Comparison of ENCODE assay signal across 19 cellular contexts in genomic region chr11:64629796-64630562, GRCh38. TPM values are rescaled to one million over a fixed set of nuclear protein-coding genes. Genes with fewer than 3 reads are reported as not detected.
DNase-seq lines count a peak whose midpoint lies in the region; ATAC-seq and TF ChIP-seq lines count a peak whose summit lies in the region.
"Had no signal": no experiment of that assay in that cellular context is flagged by ENCODE, and none has a peak within 500 bp of the region (broad histone marks: within the 10 kb centered on the region; RNA-seq: fewer than 3 reads in every experiment).

No MANE protein-coding gene starts in this region.

- peaks cover 11% of the 10 kb centered on the region for H3K4me1 Mint-ChIP-seq in stimulated activated naive CD8-positive, alpha-beta T cell treated with anti-CD3 and anti-CD28 coated beads, Interleukin-15, amount 100 ng/mL, for 72 hours
- H3K4me1 Mint-ChIP-seq in CD14-positive monocyte = peaks cover 35% of the 10 kb centered on the region

- H3K79me2 ChIP-seq in HCT116 (ENCODE audit: insufficient read depth, low read length) = no peaks in the 10 kb centered on the region
- no peaks in the 10 kb centered on the region for H3K79me2 ChIP-seq in hepatocyte

- TF ChIP-seq POLR2A in HCT116 (IDR thresholded peaks at IDR 0.05; ENCODE audit: borderline replicate concordance, extremely low read depth, insufficient read depth, insufficient read length) = no peak
- TF ChIP-seq POLR2A in sigmoid colon (IDR thresholded peaks at IDR 0.05) = no peak

- H3K9me2 ChIP-seq in HCT116 (ENCODE audit: insufficient read depth) (no peaks in the 10 kb centered on the region), hepatocyte (replicated peaks; ENCODE audit: insufficient read depth) (no peaks in the 10 kb centered on the region)

- no peak for TF ChIP-seq EP300 in sigmoid colon (IDR thresholded peaks at IDR 0.05)

- no peak overlapping the region for H3K9ac ChIP-seq in HCT116 (ENCODE audit: low read length)

- no peaks in the 10 kb centered on the region for H3K9me3 Mint-ChIP-seq in stimulated activated naive CD8-positive, alpha-beta T cell treated with anti-CD3 and anti-CD28 coated beads, Interleukin-15, amount 100 ng/mL, for 72 hours
- H3K9me3 Mint-ChIP-seq in CD14-positive monocyte = peaks cover 0 to 3% (median 0%) of the 10 kb centered on the region in 7 donors
- H3K9me3 Mint-ChIP-seq: activated T-cell treated with anti-CD3 and anti-CD28 coated beads, Interleukin-2, amount 50 U/mL, for 72 hours; CD4-positive, alpha-beta T cell; naive B cell had no signal

- H3K27me3 ChIP-seq in HCT116 (ENCODE audit: insufficient read depth, low read length) (no peaks in the 10 kb centered on the region), hepatocyte (peaks cover 13% of the 10 kb centered on the region), sigmoid colon (no peaks in the 10 kb centered on the region)
- H3K27me3 ChIP-seq: right lobe of liver had no signal

- RAD21 ChIA-PET in HCT116 (lab: Charles Lee; ENCODE audit: low non-redundant PET in 1 of 2, low total read pairs in 2 of 2, uncharacterized antibody in 2 of 2, unreplicated experiment in 2 of 2) = interaction anchor here (0.7 to 0.9 kb wide), 2 partner anchors 180 to 273 kb away, joined by 3 to 6 read pairs; no protein-coding TSS in a partner anchor

- TF ChIP-seq RAD21 in HCT116 (IDR thresholded peaks at IDR 0.05; ENCODE audit: low read depth) = no peak; the same call in 1 of the 2 replicates

- peaks cover 10% of the 10 kb centered on the region for H3K27me3 Mint-ChIP-seq in stimulated activated naive CD8-positive, alpha-beta T cell treated with anti-CD3 and anti-CD28 coated beads, Interleukin-15, amount 100 ng/mL, for 72 hours
- peaks cover 3 to 11% (median 5%) of the 10 kb centered on the region in 3 donors for H3K27me3 Mint-ChIP-seq in CD14-positive monocyte (ENCODE audit: low read depth in 3 of 3)

- no peaks in the 10 kb centered on the region for H3K36me3 Mint-ChIP-seq in CD14-positive monocyte
- H3K36me3 Mint-ChIP-seq: naive B cell had no signal

- DNase-seq in HCT116 (ENCODE audit: low read depth, low spot score) (peak; percentile 77), SK-MEL-5 (ENCODE audit: low read depth, low spot score) (peak; percentile 37), hepatocyte (ENCODE audit: low spot score) (peak; percentile 45), sigmoid colon (peak; percentile 91), retina (no peak), CD14-positive monocyte (ENCODE audit: low spot score) (no peak)
- no peak for DNase-seq in stimulated activated naive CD8-positive, alpha-beta T cell treated with anti-CD3 and anti-CD28 coated beads, Interleukin-15, amount 100 ng/mL, for 72 hours
- DNase-seq: activated CD4-positive, alpha-beta T cell treated with anti-CD3 and anti-CD28 coated beads for 4 hours; activated T-cell treated with anti-CD3 and anti-CD28 coated beads, Interleukin-2, amount 50 U/mL, for 72 hours; CD4-positive, alpha-beta T cell; kidney glomerular epithelial cell; MM.1S; naive B cell; PC-3; right lobe of liver; stimulated activated naive CD8-positive, alpha-beta T cell treated with anti-CD3 and anti-CD28 coated beads, Interleukin-15, Interleukin-2, amounts not matched to agents 100 U/mL and 50 U/mL, for 24 hours had no signal

- 51% methylated on average over 32 of the region's 56 CpGs for WGBS in hepatocyte (ENCODE audit: low lambda C conversion rate, missing lambda C conversion rate)
- WGBS in sigmoid colon, 2 donors = 72 to 86% methylated on average over 56 of the region's 56 CpGs

- H4K20me1 ChIP-seq in HCT116 (ENCODE audit: insufficient read depth) (no peaks in the 10 kb centered on the region), hepatocyte (ENCODE audit: insufficient read depth, poor library complexity, severe bottlenecking) (no peaks in the 10 kb centered on the region)

- TF ChIP-seq CTCF in HCT116 (IDR thresholded peaks at IDR 0.05 in 2 of 3, conservative IDR thresholded peaks at IDR 0.05 in 1 of 3; ENCODE audit: borderline replicate concordance in 1 of 3, insufficient read depth in 1 of 3, low read depth in 2 of 3, low read length in 2 of 3) (peak; percentile 45 to 67 (median 66); a peak in 4 of 6 replicates), hepatocyte (IDR thresholded peaks at IDR 0.05; ENCODE audit: poor library complexity) (no peak), sigmoid colon (IDR thresholded peaks at IDR 0.05) (peak in 3 of 4 experiments; percentile 22 to 40 (median 29)), CD14-positive monocyte (IDR thresholded peaks at IDR 0.05) (no peak)

- H3K4me3 ChIP-seq in HCT116 (replicated peaks in 1 of 2; ENCODE audit: low read depth in 1 of 2, low read length in 2 of 2) (no peak overlapping the region), hepatocyte (no peak overlapping the region), sigmoid colon (peak overlapping the region in 1 of 4 donors; percentile 13)
- H3K4me3 ChIP-seq: right lobe of liver had no signal

- peak overlapping the region; percentile 24; the same call in 1 of the 2 replicates for H3K4me2 ChIP-seq in HCT116 (ENCODE audit: low read length)
- no peak overlapping the region for H3K4me2 ChIP-seq in hepatocyte

- H3K27ac ChIP-seq in HCT116 (ENCODE audit: low read depth, low read length) (no peak overlapping the region), hepatocyte (no peak overlapping the region), sigmoid colon (peak overlapping the region in 3 of 4 donors; percentile 76 to 78 (median 76))
- H3K27ac ChIP-seq: right lobe of liver had no signal

- ATAC-seq in HCT116 = peak; percentile 99
- ATAC-seq in stimulated activated naive CD8-positive, alpha-beta T cell treated with anti-CD3 and anti-CD28 coated beads, Interleukin-15, amount 100 ng/mL, for 72 hours = no peak
- no peak for ATAC-seq in GM19463 (IDR thresholded peaks at IDR 0.05; ENCODE audit: unreplicated experiment)
- ATAC-seq: activated T-cell treated with anti-CD3 and anti-CD28 coated beads, Interleukin-2, amount 50 U/mL, for 72 hours; PC-3; stimulated activated naive CD8-positive, alpha-beta T cell treated with anti-CD3 and anti-CD28 coated beads, Interleukin-15, Interleukin-2, amounts not matched to agents 100 U/mL and 50 U/mL, for 24 hours had no signal

- intact Hi-C loops in HCT116 (cut with micrococcal nuclease) (no loop called here), sigmoid colon (cut with DNase I) (no loop called here), CD14-positive monocyte (cut with micrococcal nuclease) (no loop called here)

- H3K36me3 ChIP-seq in HCT116 (ENCODE audit: control insufficient read depth in 1 of 2, insufficient read depth in 2 of 2, low read length in 2 of 2) (no peaks in the 10 kb centered on the region), hepatocyte (replicated peaks; ENCODE audit: insufficient read depth, low read depth) (no peaks in the 10 kb centered on the region), sigmoid colon (peaks cover 0 to 25% (median 0%) of the 10 kb centered on the region in 4 donors)
- H3K36me3 ChIP-seq: right lobe of liver had no signal

- peak overlapping the region in 1 of 2 donors; percentile 8 for H3K27ac Mint-ChIP-seq in stimulated activated naive CD8-positive, alpha-beta T cell treated with anti-CD3 and anti-CD28 coated beads, Interleukin-15, amount 100 ng/mL, for 72 hours
- H3K27ac Mint-ChIP-seq in CD14-positive monocyte = peak overlapping the region in 1 of 7 donors; percentile 15
- H3K27ac Mint-ChIP-seq: activated T-cell treated with anti-CD3 and anti-CD28 coated beads, Interleukin-2, amount 50 U/mL, for 72 hours; CD4-positive, alpha-beta T cell had no signal

- CTCF ChIA-PET in HCT116 (lab: Charles Lee) = interaction anchor here (0.5 to 1.5 kb wide), 12 partner anchors 9 to 273 kb away, joined by 3 to 9 read pairs (median 5); no protein-coding TSS in a partner anchor

- POLR2A ChIA-PET in HCT116 (lab: Charles Lee) = no interaction called here

- H2AFZ ChIP-seq in HCT116 (ENCODE audit: low read depth, low read length, poor library complexity, severe bottlenecking) (no peak overlapping the region), hepatocyte (no peak overlapping the region)

- no TSS peak for BruUV-seq in HCT116 (replicated peaks; lab: Mats Ljungman, UMichigan)

- H3K4me1 ChIP-seq in HCT116 (ENCODE audit: control insufficient read depth in 1 of 2, insufficient read depth in 2 of 2, low read length in 2 of 2) (peaks cover 0 to 9% of the 10 kb centered on the region in 2 experiments; a peak in 2 of 4 replicates), hepatocyte (ENCODE audit: insufficient read depth) (no peaks in the 10 kb centered on the region), sigmoid colon (peaks cover 0 to 18% (median 14%) of the 10 kb centered on the region in 4 donors)
- H3K4me1 ChIP-seq: right lobe of liver had no signal

- no peaks in the 10 kb centered on the region for H3K9me3 ChIP-seq in HCT116 (ENCODE audit: control insufficient read depth in 1 of 2, insufficient read depth in 1 of 2, low read depth in 1 of 2, low read length in 2 of 2)
- no peaks in the 10 kb centered on the region for H3K9me3 ChIP-seq in hepatocyte (ENCODE audit: low read depth)
- no peaks in the 10 kb centered on the region for H3K9me3 ChIP-seq in sigmoid colon
- H3K9me3 ChIP-seq: right lobe of liver had no signal

- in situ Hi-C loops in SK-MEL-5 (cut with HindIII; ENCODE audit: low pct_unique_long_range_greater_than_20kb, low sequenced_read_pairs) = no loop called here

- H3K4me3 Mint-ChIP-seq in stimulated activated naive CD8-positive, alpha-beta T cell treated with anti-CD3 and anti-CD28 coated beads, Interleukin-15, amount 100 ng/mL, for 72 hours = no peak overlapping the region
- H3K4me3 Mint-ChIP-seq in CD14-positive monocyte = no peak overlapping the region
- H3K4me3 Mint-ChIP-seq: activated T-cell treated with anti-CD3 and anti-CD28 coated beads, Interleukin-2, amount 50 U/mL, for 72 hours; CD4-positive, alpha-beta T cell; naive B cell had no signal

TF ChIP-seq in HCT116, 20 proteins besides CTCF, POLR2A, EP300 and RAD21 (continues in another document):
- no peak for TF ChIP-seq SP1 (IDR thresholded peaks at IDR 0.05; ENCODE audit: low read depth)
- no peak for TF ChIP-seq CEBPB (IDR thresholded peaks at IDR 0.05; ENCODE audit: low read depth)
- TF ChIP-seq TCF7L2 (IDR thresholded peaks at IDR 0.05; ENCODE audit: borderline replicate concordance, extremely low read depth, insufficient read depth, insufficient read length) = no peak
- no peak for TF ChIP-seq EZH2 (IDR thresholded peaks at IDR 0.05)
- no peak for TF ChIP-seq JUND (IDR thresholded peaks at IDR 0.05)
- TF ChIP-seq ZNF274 (IDR thresholded peaks at IDR 0.05; ENCODE audit: low read depth, low read length) = no peak

RNA-seq across cellular contexts. Expression of gene SLC22A12, which starts 39.0 kb away (rescaled TPM):
- not detected for total RNA-seq in HCT116 (2021; ENCODE audit: unreplicated experiment)
- polyA plus RNA-seq in HCT116 (2012) = not detected in 2 replicates
- total RNA-seq in SK-MEL-5 (2014; rRNA removed; shearing (Covaris generic)) = not detected in 2 replicates
- not detected in 2 replicates for polyA plus RNA-seq in SK-MEL-5 (2015; cell fraction: cytosol; rRNA removed)
- polyA plus RNA-seq in SK-MEL-5 (2015; cell fraction: nucleus; rRNA removed) = not detected in 2 replicates
- not detected in 2 replicates for total RNA-seq in hepatocyte
- polyA plus RNA-seq in hepatocyte = 0.11 TPM in 1 of 2 replicates, not detected in the other
- not detected for total RNA-seq in sigmoid colon
- polyA plus RNA-seq in sigmoid colon = not detected
- not detected for polyA plus RNA-seq in CD14-positive monocyte
- total RNA-seq: activated T-cell treated with anti-CD3 and anti-CD28 coated beads, Interleukin-2, amount 50 U/mL, for 72 hours; CD4-positive, alpha-beta T cell; frontal cortex; PC-3; T-helper 2 cell treated with Interferon-gamma antibody and Interleukin-4, amounts not matched to agents 100 ng/mL and 5 ng/mL, for 36 hours had no signal

Comparison
In these comparisons a context has a peak if more than half of its experiments do, and no peak if none do; other contexts are left out.
1. DNase-seq: peak in HCT116 (single experiment), SK-MEL-5 (single experiment), hepatocyte (single experiment) and sigmoid colon (single experiment); none in retina (single experiment), stimulated activated naive CD8-positive, alpha-beta T cell treated with anti-CD3 and anti-CD28 coated beads, Interleukin-15, amount 100 ng/mL, for 72 hours (0 of 2) and CD14-positive monocyte (single experiment).
2. H3K27ac ChIP-seq: peak in sigmoid colon (3 of 4); none in HCT116 (single experiment) and hepatocyte (single experiment).
3. CTCF ChIP-seq: peak in HCT116 (3 of 3) and sigmoid colon (3 of 4); none in hepatocyte (single experiment) and CD14-positive monocyte (single experiment).